In the genomic region with DNA sequence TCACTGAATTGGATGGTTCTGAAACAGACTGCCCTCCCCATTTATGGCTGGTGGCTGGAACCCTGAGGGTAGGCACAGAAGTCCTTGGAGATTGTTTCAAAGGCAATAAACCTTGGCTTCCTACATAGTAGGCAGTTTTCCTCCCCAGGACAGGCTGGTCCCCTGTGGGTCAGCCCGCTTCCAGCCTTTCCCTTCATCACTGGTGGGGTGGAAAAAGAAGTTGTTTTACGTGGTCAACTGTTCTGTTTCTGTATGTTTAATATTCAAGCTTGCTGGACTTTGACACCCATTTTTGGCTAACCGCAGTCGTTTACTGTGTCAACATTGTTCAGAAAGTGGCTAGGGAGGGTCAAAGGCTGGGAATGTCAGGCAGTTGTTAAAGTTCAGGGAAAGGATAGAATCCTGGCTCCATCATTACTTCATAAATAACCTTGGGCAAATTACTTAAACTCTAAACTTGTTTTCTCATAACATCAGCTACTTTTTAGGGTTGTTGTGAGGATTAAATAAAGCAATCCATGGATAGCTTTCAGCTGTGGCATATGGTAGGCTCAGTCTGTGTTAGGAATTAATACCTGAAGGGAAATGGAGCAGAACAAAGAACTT, we compare ENCODE assay signal across 1 cellular context.
TF ChIP-seq lines count a peak whose summit lies in the region.

No MANE protein-coding gene starts in this region.

TF ChIP-seq in liver, 16 proteins besides CTCF, POLR2A, EP300 and RAD21 (continued from another document):
- TF ChIP-seq ZBTB33 (IDR thresholded peaks at IDR 0.05), result peak; percentile 84
- TF ChIP-seq MAX (IDR thresholded peaks at IDR 0.05), result peak; percentile 76
- TF ChIP-seq, protein P1, sequence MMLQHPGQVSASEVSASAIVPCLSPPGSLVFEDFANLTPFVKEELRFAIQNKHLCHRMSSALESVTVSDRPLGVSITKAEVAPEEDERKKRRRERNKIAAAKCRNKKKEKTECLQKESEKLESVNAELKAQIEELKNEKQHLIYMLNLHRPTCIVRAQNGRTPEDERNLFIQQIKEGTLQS (IDR thresholded peaks at IDR 0.05), result peak; percentile 43
- TF ChIP-seq SP1 (IDR thresholded peaks at IDR 0.05), result peak; percentile 99
